Comparison of ENCODE assay signal across 8 cellular contexts in the genomic region with DNA sequence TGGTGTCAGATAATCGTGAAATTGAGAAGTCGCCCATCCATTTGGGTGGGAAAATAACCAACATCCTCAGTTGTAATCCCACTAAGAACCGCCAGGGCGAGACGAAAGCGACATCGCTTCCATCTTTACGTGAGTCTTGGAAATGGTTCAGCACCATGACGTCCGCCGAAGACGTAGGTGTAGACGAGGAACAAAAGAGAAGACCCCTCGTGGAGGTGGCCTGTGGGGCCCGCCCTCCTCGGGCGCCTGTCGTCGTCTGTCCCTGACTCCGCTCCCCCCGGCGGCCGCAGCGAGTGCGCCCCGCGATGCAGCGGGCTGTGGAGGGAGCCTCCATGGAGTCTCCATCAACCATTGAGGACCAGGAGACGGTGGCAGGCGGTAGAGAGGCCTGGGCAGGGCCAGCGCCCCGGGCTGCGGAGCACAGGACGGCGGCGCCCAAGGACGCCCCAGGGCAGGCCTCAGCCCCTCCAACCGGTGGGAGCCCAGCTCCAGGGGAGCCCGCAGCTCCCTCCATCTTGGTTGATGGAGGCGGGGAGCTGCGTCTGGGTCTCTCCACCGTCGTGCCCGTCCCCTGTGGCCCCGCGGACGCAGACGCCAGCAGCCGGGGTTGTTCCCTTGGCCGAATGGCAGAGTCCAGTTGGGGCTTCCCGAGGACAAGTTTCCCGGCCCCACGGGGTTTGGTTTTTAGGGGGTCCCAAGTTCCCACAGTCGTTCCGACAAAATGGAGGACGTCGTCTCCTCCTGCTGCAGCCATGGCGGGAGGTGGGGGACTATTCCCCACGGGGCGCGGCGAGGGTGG.
DNase-seq lines count a peak whose midpoint lies in the region; ATAC-seq and TF ChIP-seq lines count a peak whose summit lies in the region.

No MANE protein-coding gene starts in this region.

- peak; percentile 23 for ATAC-seq in HG02798 (IDR thresholded peaks at IDR 0.05; ENCODE audit: poor library complexity, unreplicated experiment)

- TF ChIP-seq CTCF in GM12875 (IDR thresholded peaks at IDR 0.05; ENCODE audit: borderline replicate concordance, insufficient read depth, low read depth, low read length): peak; percentile 61; the same call in 1 of the 2 replicates

- H3K4me3 ChIP-seq in GM12875 (ENCODE audit: low read depth, low read length): peak overlapping the region; percentile 76

- DNase-seq in NCI-H2107 (lab: John Stamatoyannopoulos, UW): peak; percentile 68
- peak; percentile 70 for DNase-seq in activated CD4-positive, CD25-positive, alpha-beta regulatory T cell treated with anti-CD3 and anti-CD28 coated beads, Interleukin-2, amount 50 U/mL, for 16 hours (ENCODE audit: low read depth, low spot score)
- DNase-seq in central memory CD4-positive, alpha-beta T cell: peak; percentile 83
- peak; percentile 82 for DNase-seq in islet precursor cell
- peak; percentile 72 for DNase-seq in stimulated activated CD4-positive, alpha-beta T cell treated with anti-CD3 and anti-CD28 coated beads, Interleukin-12 subunit alpha, Interleukin-12 subunit beta, amount 100 ng/mL, for 4 hours
- no peak for DNase-seq in DMS114 treated with DMSO at 0.1 percent for 48 hours (lab: John Stamatoyannopoulos, UW; ENCODE audit: unreplicated experiment)
